Comparison of ENCODE assay signal across 1 cellular context in the genomic region with DNA sequence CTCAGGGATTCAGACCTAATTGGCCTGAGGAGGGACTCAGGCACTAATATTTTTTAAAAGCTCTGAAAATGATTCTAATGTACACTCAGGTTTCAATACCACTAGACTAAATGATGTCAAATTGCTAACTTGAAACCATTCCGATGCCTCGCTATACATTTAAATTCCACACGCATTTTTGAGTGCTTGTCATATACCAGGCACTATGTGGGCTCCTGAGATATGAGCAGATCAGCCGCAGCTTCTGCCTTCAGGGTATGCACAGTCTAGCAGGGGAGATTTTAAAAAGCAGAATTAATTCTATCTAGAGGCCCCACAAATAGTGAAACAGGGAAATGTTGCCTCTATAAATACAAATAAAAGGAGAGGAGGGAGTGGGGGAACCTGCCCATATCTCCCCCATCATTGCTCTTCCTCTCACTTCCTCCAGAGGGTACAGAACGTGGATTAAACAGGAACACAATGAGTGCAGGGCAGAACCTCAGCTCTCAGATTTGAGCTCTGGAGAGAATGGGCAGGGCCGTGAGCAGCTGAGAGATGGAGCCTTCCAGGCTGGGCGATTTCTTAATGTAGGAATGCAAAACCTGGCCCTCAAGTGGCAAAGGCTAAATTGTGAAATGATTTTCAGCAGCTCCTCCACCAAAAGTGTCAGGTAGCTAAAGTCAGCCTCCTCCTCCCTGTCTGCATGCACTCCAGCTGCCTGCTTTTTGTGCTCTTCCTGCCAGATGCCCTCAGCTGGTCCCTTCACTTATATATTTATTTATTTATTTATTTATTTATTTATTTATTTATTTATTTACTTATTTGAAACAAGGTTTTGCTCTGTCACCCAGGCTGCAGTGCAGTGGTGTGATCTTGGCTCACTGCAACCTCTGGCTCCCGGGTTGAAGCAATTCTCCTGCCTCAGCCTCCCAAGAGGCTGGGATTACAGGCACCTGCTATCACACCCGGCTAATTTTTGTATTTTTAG.
TF ChIP-seq lines count a peak whose summit lies in the region.

No MANE protein-coding gene starts in this region.

TF ChIP-seq in A549, 52 proteins besides CTCF, POLR2A, EP300 and RAD21:
- TF ChIP-seq ZC3H11A (IDR thresholded peaks at IDR 0.05), result peak; percentile 97
- TF ChIP-seq, protein P1, sequence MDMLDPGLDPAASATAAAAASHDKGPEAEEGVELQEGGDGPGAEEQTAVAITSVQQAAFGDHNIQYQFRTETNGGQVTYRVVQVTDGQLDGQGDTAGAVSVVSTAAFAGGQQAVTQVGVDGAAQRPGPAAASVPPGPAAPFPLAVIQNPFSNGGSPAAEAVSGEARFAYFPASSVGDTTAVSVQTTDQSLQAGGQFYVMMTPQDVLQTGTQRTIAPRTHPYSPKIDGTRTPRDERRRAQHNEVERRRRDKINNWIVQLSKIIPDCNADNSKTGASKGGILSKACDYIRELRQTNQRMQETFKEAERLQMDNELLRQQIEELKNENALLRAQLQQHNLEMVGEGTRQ (IDR thresholded peaks at IDR 0.05), result no peak
- TF ChIP-seq, protein P2, sequence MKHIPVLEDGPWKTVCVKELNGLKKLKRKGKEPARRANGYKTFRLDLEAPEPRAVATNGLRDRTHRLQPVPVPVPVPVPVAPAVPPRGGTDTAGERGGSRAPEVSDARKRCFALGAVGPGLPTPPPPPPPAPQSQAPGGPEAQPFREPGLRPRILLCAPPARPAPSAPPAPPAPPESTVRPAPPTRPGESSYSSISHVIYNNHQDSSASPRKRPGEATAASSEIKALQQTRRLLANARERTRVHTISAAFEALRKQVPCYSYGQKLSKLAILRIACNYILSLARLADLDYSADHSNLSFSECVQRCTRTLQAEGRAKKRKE (CRISPR knock-in tag; IDR thresholded peaks at IDR 0.05; ENCODE audit: low read depth), result no peak
- no peak for TF ChIP-seq JUNB (IDR thresholded peaks at IDR 0.05)
- TF ChIP-seq, protein P3, sequence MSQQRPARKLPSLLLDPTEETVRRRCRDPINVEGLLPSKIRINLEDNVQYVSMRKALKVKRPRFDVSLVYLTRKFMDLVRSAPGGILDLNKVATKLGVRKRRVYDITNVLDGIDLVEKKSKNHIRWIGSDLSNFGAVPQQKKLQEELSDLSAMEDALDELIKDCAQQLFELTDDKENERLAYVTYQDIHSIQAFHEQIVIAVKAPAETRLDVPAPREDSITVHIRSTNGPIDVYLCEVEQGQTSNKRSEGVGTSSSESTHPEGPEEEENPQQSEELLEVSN (IDR thresholded peaks at IDR 0.05; ENCODE audit: borderline replicate concordance, low read depth), result no peak
- no peak for TF ChIP-seq KDM1A (IDR thresholded peaks at IDR 0.05; ENCODE audit: low read depth)
